Comparison of ENCODE assay signal across 25 cellular contexts in genomic region chr13:71829542-71829941, GRCh38. TPM values are rescaled to one million over a fixed set of nuclear protein-coding genes. Genes with fewer than 3 reads are reported as not detected.
"Had no signal": no experiment of that assay in that cellular context is flagged by ENCODE, and none has a peak within 500 bp of the region (broad histone marks: within the 10 kb centered on the region; RNA-seq: fewer than 3 reads in every experiment).

No MANE protein-coding gene starts in this region.

- H3K9me3 ChIP-seq: breast epithelium, esophagus squamous epithelium, right atrium auricular region, upper lobe of left lung, vagina had no signal

- H3K4me3 ChIP-seq: breast epithelium, esophagus squamous epithelium, left ventricle myocardium inferior, right atrium auricular region, smooth muscle cell, upper lobe of left lung, vagina had no signal

- ATAC-seq: activated naive CD4-positive, alpha-beta T cell treated with anti-CD3 and anti-CD28 coated beads, Interleukin-2, amount 50 U/mL, for 72 hours; activated T-cell treated with anti-CD3 and anti-CD28 coated beads, Interleukin-2, amount 50 U/mL, for 72 hours; stimulated activated memory B cell treated with anti-CD40 and anti-IgM and Interleukin-4, amounts not matched to agents 10 μg/mL and 1 μg/mL and 100 μg/mL, for 72 hours; stimulated activated naive CD8-positive, alpha-beta T cell treated with anti-CD3 and anti-CD28 coated beads, Interleukin-15, amount 100 ng/mL, for 72 hours had no signal

- H3K4me1 ChIP-seq: breast epithelium, esophagus squamous epithelium, left ventricle myocardium inferior, right atrium auricular region had no signal

- H3K27me3 ChIP-seq: breast epithelium, esophagus squamous epithelium, right atrium auricular region, upper lobe of left lung, vagina had no signal

- H3K27ac ChIP-seq: breast epithelium, epithelial cell of prostate, esophagus squamous epithelium, left ventricle myocardium inferior, right atrium auricular region, upper lobe of left lung, vagina had no signal

- DNase-seq: activated CD4-positive, alpha-beta T cell treated with anti-CD3 and anti-CD28 coated beads for 4 hours; activated CD4-positive, alpha-beta T cell treated with anti-CD3 and anti-CD28 coated beads, Interleukin-2, amount 50 U/mL, for 4 hours; activated naive CD4-positive, alpha-beta T cell; activated T-cell treated with anti-CD3 and anti-CD28 coated beads for 4 hours; activated T-cell treated with anti-CD3 and anti-CD28 coated beads, Interleukin-2, amount 50 U/mL, for 72 hours; central memory CD4-positive, alpha-beta T cell; esophagus squamous epithelium; foreskin melanocyte; kidney glomerular epithelial cell; left ventricle myocardium inferior; naive B cell; occipital lobe; stimulated activated CD4-positive, alpha-beta T cell treated with anti-CD3 and anti-CD28 coated beads, Interleukin-1b, Interleukin-23, amount 100 ng/mL, for 48 hours; stimulated activated CD4-positive, alpha-beta T cell treated with anti-CD3 and anti-CD28 coated beads, Interleukin-4, amount 100 ng/mL, for 4 hours; stimulated activated CD8-positive, alpha-beta memory T cell treated with anti-CD3 and anti-CD28 coated beads, Interleukin-4, amount 100 ng/mL, for 48 hours; stimulated activated naive CD8-positive, alpha-beta T cell treated with anti-CD3 and anti-CD28 coated beads, Interleukin-15, amount 100 ng/mL, for 72 hours; substantia nigra; upper lobe of left lung had no signal

- H3K36me3 ChIP-seq: breast epithelium, esophagus squamous epithelium, left ventricle myocardium inferior, right atrium auricular region, upper lobe of left lung, vagina had no signal

- H3K4me2 ChIP-seq: smooth muscle cell had no signal

RNA-seq across cellular contexts. Expression of gene DACH1, which starts 37.5 kb away (rescaled TPM):
- total RNA-seq: activated naive CD4-positive, alpha-beta T cell treated with anti-CD3 and anti-CD28 coated beads, Interleukin-2, amount 50 U/mL, for 72 hours had no signal
